17 cellular contexts compared by ENCODE assay signal in the genomic region with DNA sequence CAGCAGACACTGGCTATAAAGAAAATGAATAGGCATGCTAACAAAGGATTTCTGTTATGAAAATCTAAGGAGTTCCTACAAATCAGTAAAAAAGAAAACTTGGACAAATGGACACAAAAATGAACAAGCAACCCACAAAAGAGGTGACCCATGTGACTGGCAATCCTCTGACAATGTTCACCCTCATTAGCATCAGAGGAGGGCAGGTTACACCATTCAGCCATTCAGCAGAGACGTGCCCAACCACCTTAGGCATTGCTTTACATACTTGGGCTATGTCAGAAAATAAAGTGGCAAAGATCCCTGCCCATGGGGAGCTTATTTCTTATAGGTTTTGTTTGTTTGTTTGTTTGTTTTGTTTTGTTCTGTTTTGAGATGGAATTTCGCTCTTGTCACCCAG.
"Had no signal": no experiment of that assay in that cellular context is flagged by ENCODE, and none has a peak within 500 bp of the region (broad histone marks: within the 10 kb centered on the region; RNA-seq: fewer than 3 reads in every experiment).

No MANE protein-coding gene starts in this region.

- H3K27ac ChIP-seq: epithelial cell of prostate, esophagus squamous epithelium, tibial artery, upper lobe of left lung, uterus had no signal

- DNase-seq: effector memory CD8-positive, alpha-beta T cell; esophagus squamous epithelium; foreskin fibroblast; immature natural killer cell; left cardiac atrium; left ventricle myocardium superior; naive thymus-derived CD4-positive, alpha-beta T cell; stimulated activated CD4-positive, alpha-beta T cell treated with anti-CD3 and anti-CD28 coated beads, Interleukin-15, amount 100 ng/mL, for 24 hours; stimulated activated CD4-positive, alpha-beta T cell treated with anti-CD3 and anti-CD28 coated beads, Interleukin-1b, Interleukin-23, amount 100 ng/mL, for 48 hours; stimulated activated CD4-positive, alpha-beta T cell treated with anti-CD3 and anti-CD28 coated beads, Interleukin-4, amount 100 ng/mL, for 24 hours; tibial artery; upper lobe of left lung; uterus had no signal

- H3K27me3 ChIP-seq: esophagus squamous epithelium, tibial artery, upper lobe of left lung, uterus had no signal

- H3K9me3 ChIP-seq: esophagus squamous epithelium, tibial artery, upper lobe of left lung, uterus had no signal

- H3K4me3 ChIP-seq: esophagus squamous epithelium, lung, tibial artery, upper lobe of left lung, uterus had no signal

- ATAC-seq: effector memory CD8-positive, alpha-beta T cell; left cardiac atrium; left ventricle myocardium superior; naive thymus-derived CD4-positive, alpha-beta T cell; right cardiac atrium; stimulated activated memory B cell treated with anti-CD40 and anti-IgM and Interleukin-4, amounts not matched to agents 10 μg/mL and 1 μg/mL and 100 μg/mL, for 72 hours had no signal

- H3K4me1 ChIP-seq: uterus had no signal

- H3K36me3 ChIP-seq: tibial artery, upper lobe of left lung, uterus had no signal
